17 cellular contexts compared by ENCODE assay signal in genomic region chr4:143089291-143089690, GRCh38.
"Had no signal": no experiment of that assay in that cellular context is flagged by ENCODE, and none has a peak within 500 bp of the region (broad histone marks: within the 10 kb centered on the region; RNA-seq: fewer than 3 reads in every experiment).

No MANE protein-coding gene starts in this region.

- H3K9me3 ChIP-seq: right atrium auricular region, vagina had no signal

- ATAC-seq: activated CD4-positive, CD25-positive, alpha-beta regulatory T cell treated with anti-CD3 and anti-CD28 coated beads, Interleukin-2, amount 50 U/mL, for 24 hours; left colon; mucosa of descending colon; naive thymus-derived CD8-positive, alpha-beta T cell had no signal

- H3K27ac ChIP-seq: right atrium auricular region, skin epidermis, tibial nerve, vagina had no signal

- H3K36me3 ChIP-seq: right atrium auricular region, vagina had no signal

- H3K27me3 ChIP-seq: right atrium auricular region, tibial nerve, vagina had no signal

- H3K4me3 ChIP-seq: lung, mucosa of descending colon, right atrium auricular region, skin epidermis, tibial nerve, vagina had no signal

- DNase-seq: activated naive CD8-positive, alpha-beta T cell treated with anti-CD3 and anti-CD28 coated beads, Interleukin-2, amount 10 ng/mL, durations not matched to agents 7 days and 5 days; cerebellar nuclear complex; left colon; mucosa of descending colon; naive thymus-derived CD8-positive, alpha-beta T cell; nucleus accumbens; stimulated activated CD4-positive, alpha-beta T cell treated with anti-CD3 and anti-CD28 coated beads, Interleukin-15, amount 100 ng/mL, for 24 hours; stimulated activated CD4-positive, alpha-beta T cell treated with anti-CD3 and anti-CD28 coated beads, Interleukin-4, amount 100 ng/mL, for 4 hours; stimulated activated CD8-positive, alpha-beta memory T cell treated with anti-CD3 and anti-CD28 coated beads, Interleukin-4, amount 100 ng/mL, for 48 hours; stimulated activated naive CD4-positive, alpha-beta T cell treated with Interleukin-2 at 50 U/mL for 16 hours; substantia nigra had no signal

- H3K4me1 ChIP-seq: right atrium auricular region, vagina had no signal
